Comparison of ENCODE assay signal across 16 cellular contexts in genomic region chr2:159054985-159055384, GRCh38.
DNase-seq lines count a peak whose midpoint lies in the region; TF ChIP-seq lines count a peak whose summit lies in the region.
"Had no signal": no experiment of that assay in that cellular context is flagged by ENCODE, and none has a peak within 500 bp of the region (broad histone marks: within the 10 kb centered on the region; RNA-seq: fewer than 3 reads in every experiment).

No MANE protein-coding gene starts in this region.

- DNase-seq in HT1080 (ENCODE audit: low read depth) (peak; percentile 67), SK-MEL-5 (ENCODE audit: low read depth, low spot score) (peak; percentile 94), foreskin melanocyte (peak; percentile 86), smooth muscle cell (lab: John Stamatoyannopoulos, UW; ENCODE audit: unreplicated experiment) (no peak), endodermal cell (no peak), GF-D8 (lab: John Stamatoyannopoulos, UW) (no peak), A172 (ENCODE audit: low spot score) (no peak)
- DNase-seq: CD8-positive, alpha-beta T cell; HCEC 1CT; KG1; MG63; NCI-H1105; NCI-H187; NCI-H69; PC-3 had no signal

- H3K27ac Mint-ChIP-seq in endodermal cell = no peak overlapping the region
- H3K27ac Mint-ChIP-seq: CD8-positive, alpha-beta T cell had no signal

- H3K36me3 ChIP-seq in smooth muscle cell (ENCODE audit: low read depth) (no peaks in the 10 kb centered on the region), endodermal cell (ENCODE audit: control insufficient read depth, insufficient read depth, low read length) (peaks cover 12% of the 10 kb centered on the region)
- H3K36me3 ChIP-seq: MG63 had no signal

- peaks cover 38% of the 10 kb centered on the region for H3K79me2 ChIP-seq in smooth muscle cell (ENCODE audit: low read depth)

- no peak overlapping the region for H3K4me3 Mint-ChIP-seq in endodermal cell
- H3K4me3 Mint-ChIP-seq: CD8-positive, alpha-beta T cell had no signal

- TF ChIP-seq CTCF in smooth muscle cell (IDR thresholded peaks at IDR 0.05; ENCODE audit: borderline replicate concordance, insufficient read depth, poor library complexity, severe bottlenecking) (no peak), endodermal cell (conservative IDR thresholded peaks at IDR 0.05) (no peak)

- no peak overlapping the region for H2AFZ ChIP-seq in smooth muscle cell (ENCODE audit: low read depth)

- H3K4me1 ChIP-seq in smooth muscle cell (ENCODE audit: low read depth) (peaks cover 15% of the 10 kb centered on the region), endodermal cell (ENCODE audit: control insufficient read depth, insufficient read depth, low read length) (peaks cover 29% of the 10 kb centered on the region)

- H3K9me3 ChIP-seq in smooth muscle cell (replicated peaks; ENCODE audit: low read depth) (no peaks in the 10 kb centered on the region), endodermal cell (ENCODE audit: control insufficient read depth, low read length) (peaks cover 9% of the 10 kb centered on the region)
- H3K9me3 ChIP-seq: MG63 had no signal

- H3K27ac ChIP-seq in smooth muscle cell (ENCODE audit: low read depth) = peak overlapping the region; percentile 16
- H3K27ac ChIP-seq in endodermal cell (ENCODE audit: low read depth, low read length) = no peak overlapping the region

- peaks cover 30% of the 10 kb centered on the region for H3K4me1 Mint-ChIP-seq in endodermal cell

- H3K36me3 Mint-ChIP-seq in endodermal cell (ENCODE audit: low read depth) = no peaks in the 10 kb centered on the region
- H3K36me3 Mint-ChIP-seq: CD8-positive, alpha-beta T cell had no signal

- no peaks in the 10 kb centered on the region for H3K9me3 Mint-ChIP-seq in endodermal cell
- H3K9me3 Mint-ChIP-seq: CD8-positive, alpha-beta T cell had no signal

- no peaks in the 10 kb centered on the region for H3K27me3 Mint-ChIP-seq in endodermal cell (ENCODE audit: insufficient read depth)

- H3K27me3 ChIP-seq in smooth muscle cell (ENCODE audit: low read depth) = no peaks in the 10 kb centered on the region
- H3K27me3 ChIP-seq in endodermal cell (ENCODE audit: control insufficient read depth, insufficient read depth, low read length, poor library complexity, severe bottlenecking) = no peaks in the 10 kb centered on the region
- H3K27me3 ChIP-seq: MG63 had no signal

- in situ Hi-C loops in SK-MEL-5 (cut with HindIII; ENCODE audit: low pct_unique_long_range_greater_than_20kb, low sequenced_read_pairs) = no loop called here

- H3K4me3 ChIP-seq in smooth muscle cell = no peak overlapping the region
- H3K4me3 ChIP-seq in endodermal cell (ENCODE audit: low read length) = no peak overlapping the region
- H3K4me3 ChIP-seq: GM12878, MG63 had no signal

- H3K9ac ChIP-seq in smooth muscle cell (ENCODE audit: low read depth) (no peak overlapping the region), endodermal cell (ENCODE audit: extremely low read depth, low read length, poor library complexity, severe bottlenecking) (no peak overlapping the region)

- H4K20me1 ChIP-seq in smooth muscle cell (ENCODE audit: low read depth) = peaks cover 76% of the 10 kb centered on the region

- H3K4me2 ChIP-seq in smooth muscle cell = no peak overlapping the region

- WGBS in smooth muscle cell (ENCODE audit: low lambda C conversion rate) = 83% methylated on average over 4 of the region's 4 CpGs
- WGBS in endodermal cell (ENCODE audit: insufficient coverage in 1 of 2, insufficient read length in 1 of 2), 2 experiments = 90 to 96% methylated on average over 2 to 4 of the region's 4 CpGs

- no peaks in the 10 kb centered on the region for H3F3A ChIP-seq in smooth muscle cell (ENCODE audit: low read depth)

Comparison
In these comparisons a context has a peak if more than half of its experiments do, and no peak if none do; other contexts are left out.
1. DNase-seq: peak in HT1080 (single experiment), SK-MEL-5 (single experiment) and foreskin melanocyte (single experiment); none in smooth muscle cell (single experiment), endodermal cell (single experiment), GF-D8 (single experiment) and A172 (single experiment).